ENCODE assay signal across 20 cellular contexts in genomic region chr2:160891353-160891740, GRCh38.
"Had no signal": no experiment of that assay in that cellular context is flagged by ENCODE, and none has a peak within 500 bp of the region (broad histone marks: within the 10 kb centered on the region; RNA-seq: fewer than 3 reads in every experiment).

No MANE protein-coding gene starts in this region.

- H3K27me3 ChIP-seq: colonic mucosa, esophagus squamous epithelium, foreskin keratinocyte, neutrophil, right atrium auricular region, sigmoid colon, suprapubic skin, tibial artery, upper lobe of left lung, uterus had no signal

- H3K4me1 ChIP-seq: colonic mucosa, esophagus squamous epithelium, foreskin keratinocyte, psoas muscle, sigmoid colon, tibial artery, uterus had no signal

- DNase-seq: colonic mucosa; dermis blood vessel endothelial cell; esophagus squamous epithelium; hippocampal formation; left colon; mucosa of descending colon; naive thymus-derived CD8-positive, alpha-beta T cell; psoas muscle; sigmoid colon; stimulated activated CD4-positive, alpha-beta T cell treated with anti-CD3 and anti-CD28 coated beads, Interleukin-12 subunit alpha, Interleukin-12 subunit beta, amount 100 ng/mL, for 4 hours; stimulated activated CD4-positive, alpha-beta T cell treated with anti-CD3 and anti-CD28 coated beads, Interleukin-2, amount 100 ng/mL, for 48 hours; stimulated activated naive CD8-positive, alpha-beta T cell treated with anti-CD3 and anti-CD28 coated beads, Interleukin-15, Interleukin-2, amounts not matched to agents 100 U/mL and 50 U/mL, for 24 hours; tibial artery; upper lobe of left lung; uterus had no signal

- ATAC-seq: foreskin keratinocyte; left colon; mucosa of descending colon; naive thymus-derived CD8-positive, alpha-beta T cell; psoas muscle; stimulated activated naive CD8-positive, alpha-beta T cell treated with anti-CD3 and anti-CD28 coated beads, Interleukin-15, Interleukin-2, amounts not matched to agents 100 U/mL and 50 U/mL, for 24 hours had no signal

- H3K4me1 Mint-ChIP-seq: naive thymus-derived CD8-positive, alpha-beta T cell had no signal

- H3K4me3 ChIP-seq: colonic mucosa, esophagus squamous epithelium, mucosa of descending colon, psoas muscle, right atrium auricular region, sigmoid colon, skin epidermis, suprapubic skin, tibial artery, upper lobe of left lung, uterus had no signal

- H3K9me3 ChIP-seq: colonic mucosa, esophagus squamous epithelium, mucosa of descending colon, neutrophil, right atrium auricular region, sigmoid colon, suprapubic skin, tibial artery, upper lobe of left lung, uterus had no signal

- H3K27ac ChIP-seq: colonic mucosa, esophagus squamous epithelium, foreskin keratinocyte, neutrophil, psoas muscle, sigmoid colon, skin epidermis, suprapubic skin, tibial artery, upper lobe of left lung, uterus had no signal

- H3K27ac Mint-ChIP-seq: naive thymus-derived CD8-positive, alpha-beta T cell had no signal

- H3K4me3 Mint-ChIP-seq: naive thymus-derived CD8-positive, alpha-beta T cell had no signal

- H3K36me3 ChIP-seq: colonic mucosa, esophagus squamous epithelium, neutrophil, right atrium auricular region, sigmoid colon, suprapubic skin, tibial artery, upper lobe of left lung, uterus had no signal

- H3K27me3 Mint-ChIP-seq: naive thymus-derived CD8-positive, alpha-beta T cell had no signal
